8 cellular contexts compared by ENCODE assay signal in the genomic region with DNA sequence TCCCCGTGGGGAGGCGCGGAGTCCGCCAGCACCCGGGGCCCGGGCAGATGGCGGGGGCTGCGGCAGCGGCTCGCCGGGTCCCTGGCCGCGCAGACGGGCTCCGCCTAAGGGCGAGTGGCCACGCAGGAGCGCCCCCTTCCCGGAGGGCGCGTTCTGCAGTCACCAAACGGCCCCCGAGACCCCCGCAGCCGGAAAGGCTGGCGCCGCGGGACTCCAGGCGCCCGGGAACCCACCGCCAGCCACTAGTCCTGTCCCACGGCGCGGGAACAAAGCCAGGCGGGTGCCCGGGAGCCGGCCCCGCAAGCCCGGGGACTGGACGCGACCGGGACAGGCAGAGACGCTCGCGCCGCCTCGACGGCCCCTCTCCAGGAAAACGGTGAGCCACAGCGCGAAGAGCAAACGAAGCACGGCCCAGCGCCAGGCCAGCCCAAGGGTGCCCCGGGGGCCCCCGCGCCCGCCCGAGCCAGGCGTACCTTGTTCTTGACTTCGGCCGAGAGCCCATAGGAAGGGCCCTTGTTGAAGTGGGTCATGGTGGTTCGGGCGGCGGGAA. TPM values are rescaled to one million over a fixed set of nuclear protein-coding genes. Genes with fewer than 3 reads are reported as not detected.
A peak's percentile ranks its signal among the peaks of the same experiment; 100 is the strongest.
DNase-seq lines count a peak whose midpoint lies in the region; ATAC-seq and TF ChIP-seq lines count a peak whose summit lies in the region.

No MANE protein-coding gene starts in this region.

- CTCF ChIA-PET in Caco-2 (lab: Charles Lee): interaction anchor here (1.0 to 2.3 kb wide), 4 partner anchors 17 to 115 kb away, joined by 3 to 15 read pairs (median 4); no protein-coding TSS in a partner anchor

- ATAC-seq in GM19025 (IDR thresholded peaks at IDR 0.05; ENCODE audit: low read depth, unreplicated experiment): peak; percentile 16
- peak; percentile 34 for ATAC-seq in HG03175 (IDR thresholded peaks at IDR 0.05; ENCODE audit: unreplicated experiment)
- ATAC-seq in lung (ENCODE audit: insufficient read depth, low FRiP score): peak; percentile 27

- in situ Hi-C loops in G401 (cut with HindIII; ENCODE audit: low sequenced_read_pairs): no loop called here

- TF ChIP-seq CTCF in Caco-2 (IDR thresholded peaks at IDR 0.05; ENCODE audit: insufficient read depth in 1 of 2, low read depth in 1 of 2, low read length in 1 of 2, severe bottlenecking in 1 of 2, unreplicated experiment in 1 of 2) (peak; percentile 34 to 38), lung (IDR thresholded peaks at IDR 0.05; ENCODE audit: control extremely low read depth, extremely low read depth) (peak; percentile 18)

- peaks cover 54% of the 10 kb centered on the region for H3K36me3 Mint-ChIP-seq in Caco-2 (ENCODE audit: insufficient read depth, unreplicated experiment)

- DNase-seq in Caco-2 (peak; percentile 36 to 65), SKM-1 treated with dmso at 0.1 percent for 144 hours (lab: John Stamatoyannopoulos, UW; ENCODE audit: unreplicated experiment) (peak; percentile 34), lung (ENCODE audit: low spot score) (peak; percentile 40), substantia nigra (lab: John Stamatoyannopoulos, UW) (peak in 44 of 49 donors; percentile 7 to 85 (median 62)), G401 (ENCODE audit: low spot score) (no peak)

- peak overlapping the region; percentile 100 for H3K27ac ChIP-seq in ectodermal cell (ENCODE audit: insufficient read depth, low read depth, low read length, poor library complexity, severe bottlenecking)
- H3K27ac ChIP-seq in lung (ENCODE audit: low read depth in 1 of 2, low read length in 1 of 2): peak overlapping the region; percentile 96 to 100
- peak overlapping the region; percentile 97 for H3K27ac ChIP-seq in substantia nigra (ENCODE audit: low read depth, low read length, poor library complexity, severe bottlenecking)

- POLR2A ChIA-PET in Caco-2 (lab: Charles Lee): no interaction called here

- H3K9me3 ChIP-seq in Caco-2 (no peaks in the 10 kb centered on the region), ectodermal cell (ENCODE audit: control insufficient read depth, low read length) (no peaks in the 10 kb centered on the region), lung (ENCODE audit: control insufficient read depth in 2 of 2, insufficient read depth in 1 of 2, low read length in 1 of 2) (no peaks in the 10 kb centered on the region)

- H3K27ac Mint-ChIP-seq in Caco-2 (ENCODE audit: unreplicated experiment): peak overlapping the region; percentile 92

- H3K27me3 Mint-ChIP-seq in Caco-2 (ENCODE audit: insufficient read depth, unreplicated experiment): no peaks in the 10 kb centered on the region

- WGBS in ectodermal cell, 2 experiments: 0% methylated on average over 65 of the region's 65 CpGs
- WGBS in lung, 2 donors: 1% methylated on average over 50 to 65 of the region's 65 CpGs

- intact Hi-C loops in Caco-2 (cut with micrococcal nuclease; ENCODE audit: unreplicated experiment): loop anchor here (2.0 to 5.0 kb wide), 3 partner anchors 30 to 92 kb away; no protein-coding TSS in a partner anchor

- H3K4me1 ChIP-seq in Caco-2: peaks cover 18% of the 10 kb centered on the region
- H3K4me1 ChIP-seq in ectodermal cell (ENCODE audit: control insufficient read depth, insufficient read depth, low read length): peaks cover 21% of the 10 kb centered on the region
- peaks cover 9 to 22% of the 10 kb centered on the region in 2 donors for H3K4me1 ChIP-seq in lung (ENCODE audit: control insufficient read depth in 2 of 2, insufficient read depth in 2 of 2, low read length in 2 of 2)

- peaks cover 7% of the 10 kb centered on the region for H3K4me1 Mint-ChIP-seq in Caco-2 (ENCODE audit: low read depth, unreplicated experiment)

- peak overlapping the region; percentile 88 for H3K4me3 Mint-ChIP-seq in Caco-2 (ENCODE audit: unreplicated experiment)

- H3K27me3 ChIP-seq in Caco-2 (replicated peaks; ENCODE audit: control insufficient read depth, insufficient read depth, low read length) (no peaks in the 10 kb centered on the region), ectodermal cell (ENCODE audit: control insufficient read depth, insufficient read depth, low read length, poor library complexity, severe bottlenecking) (no peaks in the 10 kb centered on the region), lung (ENCODE audit: control insufficient read depth, insufficient read depth) (no peaks in the 10 kb centered on the region)

- no peaks in the 10 kb centered on the region for H3K9me3 Mint-ChIP-seq in Caco-2 (ENCODE audit: unreplicated experiment)

- H3K36me3 ChIP-seq in Caco-2 (ENCODE audit: control insufficient read depth, insufficient read depth, low read length) (no peaks in the 10 kb centered on the region), ectodermal cell (ENCODE audit: control insufficient read depth, insufficient read depth, low read length) (no peaks in the 10 kb centered on the region), lung (ENCODE audit: control insufficient read depth in 2 of 2, insufficient read depth in 2 of 2, low read length in 2 of 2) (no peaks in the 10 kb centered on the region)

- BruUV-seq in Caco-2 (replicated peaks; lab: Mats Ljungman, UMichigan): no TSS peak

- H3K4me3 ChIP-seq in Caco-2 (ENCODE audit: low read depth, low read length) (peak overlapping the region; percentile 88), ectodermal cell (ENCODE audit: insufficient read depth, low read depth, low read length) (peak overlapping the region; percentile 92), lung (peak overlapping the region; percentile 81)

RNA-seq across cellular contexts. Expression of a gene that starts 0.5 kb away (rescaled TPM):
- total RNA-seq in Caco-2 (2022) (286 and 329 TPM in 2 replicates), lung (100 to 1,000 TPM; 210 to 265 TPM)
- polyA plus RNA-seq in ectodermal cell (2013, experiment 1 of 4): 436 TPM
- polyA plus RNA-seq in ectodermal cell (2013, experiment 2 of 4): 422 TPM
- 391 TPM for polyA plus RNA-seq in ectodermal cell (2013, experiment 3 of 4)
- polyA plus RNA-seq in ectodermal cell (2013, experiment 4 of 4): 415 TPM
- polyA plus RNA-seq in lung: 100 to 1,000 TPM in 1 of 2 donors, 10 to 100 TPM in 1; 79.9 to 154 TPM
- 142 and 206 TPM in 2 replicates for total RNA-seq in G401 (2014; rRNA removed; shearing (Covaris generic))
